8 cellular contexts compared by ENCODE assay signal in the genomic region with DNA sequence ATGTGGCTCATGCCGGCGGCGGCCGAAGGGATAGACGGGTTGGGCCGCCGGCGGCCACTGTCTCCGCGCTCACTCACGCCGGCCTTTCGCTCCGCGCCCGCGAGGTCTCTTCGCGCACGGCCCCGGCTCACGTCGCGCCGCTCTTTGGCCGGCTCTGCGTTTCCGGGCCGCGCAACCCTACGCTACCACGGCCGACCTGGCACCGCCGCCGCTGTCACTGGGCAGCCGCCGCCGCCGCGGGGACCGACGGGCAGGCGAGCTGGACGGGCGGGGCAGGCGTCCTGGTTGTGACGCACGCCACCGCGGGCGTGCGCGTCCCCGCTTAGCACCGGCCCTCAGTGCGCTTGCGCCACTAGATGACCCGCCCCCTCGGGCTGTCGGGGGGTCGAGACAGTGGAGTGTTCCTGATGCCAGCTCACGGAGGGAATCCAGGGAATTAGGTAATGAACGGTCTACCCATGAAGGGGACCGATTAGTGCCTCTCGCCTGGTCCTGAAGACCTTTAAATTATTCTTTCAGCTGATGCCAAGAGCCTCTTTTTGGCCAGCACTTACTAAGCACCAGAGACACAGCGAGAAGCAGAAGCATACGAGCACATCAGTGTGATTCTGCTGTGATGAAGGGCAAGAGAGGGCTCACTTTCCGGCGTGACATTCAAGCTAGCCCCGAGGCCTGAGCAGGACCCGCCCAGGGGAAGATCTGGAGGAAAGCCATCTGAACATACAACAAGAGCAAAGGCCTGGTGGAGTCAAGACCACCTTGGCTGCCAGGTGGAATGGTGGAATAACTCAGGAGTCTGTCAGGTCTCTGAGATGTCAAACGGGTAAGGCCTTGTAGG. TPM values are rescaled to one million over a fixed set of nuclear protein-coding genes. Genes with fewer than 3 reads are reported as not detected.
DNase-seq lines count a peak whose midpoint lies in the region; ATAC-seq and TF ChIP-seq lines count a peak whose summit lies in the region.

A gene (minus strand): TSS at position 289 of the 838 bp plus-strand sequence. CDS start 278 bp downstream, at position 11.

- peaks cover 0 to 13% (median 4%) of the 10 kb centered on the region in 11 experiments; a peak in 8 of 22 replicates for H4K20me1 ChIP-seq in BLaER1 treated with 17β-estradiol and CSF1 and Interleukin-3, amounts not matched to agents 10 nM and 100 nM

- POLR2A ChIA-PET in activated CD4-positive, alpha-beta memory T cell treated with anti-CD3 and anti-CD28 coated beads, Interleukin-2, amount 10 ng/mL, durations not matched to agents 7 days and 5 days (lab: Charles Lee): interaction anchor here (0.6 to 2.4 kb wide), 23 partner anchors 8 to 623 kb away, joined by 3 to 24 read pairs (median 4); a partner anchor contains a TSS

- peaks cover 26% of the 10 kb centered on the region for H3K4me1 Mint-ChIP-seq in activated CD4-positive, alpha-beta memory T cell treated with anti-CD3 and anti-CD28 coated beads, Interleukin-2, amount 10 ng/mL, durations not matched to agents 7 days and 5 days

- peak; percentile 96 for ATAC-seq in GM19324 (IDR thresholded peaks at IDR 0.05; ENCODE audit: low FRiP score, unreplicated experiment)
- ATAC-seq in HG03457 (IDR thresholded peaks at IDR 0.05; ENCODE audit: unreplicated experiment): peak; percentile 75
- ATAC-seq in right lobe of liver: peak; percentile 91 to 97 (median 95)

- 14% methylated on average over 7 of the region's 73 CpGs for WGBS in right lobe of liver (ENCODE audit: insufficient coverage, low coverage, low lambda C conversion rate, missing lambda C conversion rate)

- CTCF ChIA-PET in activated CD4-positive, alpha-beta memory T cell treated with anti-CD3 and anti-CD28 coated beads, Interleukin-2, amount 10 ng/mL, durations not matched to agents 7 days and 5 days (lab: Charles Lee): interaction anchor here (0.9 to 2.2 kb wide), 9 partner anchors 8 to 491 kb away, joined by 3 to 6 read pairs (median 4); a partner anchor contains a TSS

- peak within 1 kb of the TSS; percentile 76 to 90 (median 84) for H3K9ac ChIP-seq in BLaER1 treated with 17β-estradiol and CSF1 and Interleukin-3, amounts not matched to agents 10 nM and 100 nM
- H3K9ac ChIP-seq in duodenal mucosa (ENCODE audit: low read depth in 1 of 2, low read length in 2 of 2): peak within 1 kb of the TSS; percentile 74 to 80

- H3K27me3 Mint-ChIP-seq in activated CD4-positive, alpha-beta memory T cell treated with anti-CD3 and anti-CD28 coated beads, Interleukin-2, amount 10 ng/mL, durations not matched to agents 7 days and 5 days: no peaks in the 10 kb centered on the region

- peak; percentile 91 for TF ChIP-seq POLR2A in right lobe of liver (IDR thresholded peaks at IDR 0.05)

- peaks cover 0 to 27% (median 21%) of the 10 kb centered on the region in 11 experiments; a peak in 15 of 22 replicates for H3K27me3 ChIP-seq in BLaER1 treated with 17β-estradiol and CSF1 and Interleukin-3, amounts not matched to agents 10 nM and 100 nM
- no peaks in the 10 kb centered on the region for H3K27me3 ChIP-seq in duodenal mucosa (ENCODE audit: control insufficient read depth in 1 of 2, insufficient read depth in 2 of 2, low read length in 2 of 2)
- H3K27me3 ChIP-seq in right lobe of liver: no peaks in the 10 kb centered on the region

- TF ChIP-seq CTCF in right lobe of liver (IDR thresholded peaks at IDR 0.05): no peak

- H3K9me3 Mint-ChIP-seq in activated CD4-positive, alpha-beta memory T cell treated with anti-CD3 and anti-CD28 coated beads, Interleukin-2, amount 10 ng/mL, durations not matched to agents 7 days and 5 days: no peaks in the 10 kb centered on the region

- DNase-seq in NCI-H774 (lab: John Stamatoyannopoulos, UW) (peak; percentile 71), right lobe of liver (peak; percentile 92 to 93 (median 93))
- DNase-seq in activated CD4-positive, alpha-beta memory T cell treated with anti-CD3 and anti-CD28 coated beads, Interleukin-2, amount 10 ng/mL, durations not matched to agents 7 days and 5 days: peak; percentile 83
- peak; percentile 81 for DNase-seq in stimulated activated CD4-positive, alpha-beta T cell treated with anti-CD3 and anti-CD28 coated beads, Interleukin-4, amount 100 ng/mL, for 1 hour

- peak within 1 kb of the TSS; percentile 57 to 82 (median 75) for H3K27ac ChIP-seq in BLaER1 treated with 17β-estradiol and CSF1 and Interleukin-3, amounts not matched to agents 10 nM and 100 nM
- H3K27ac ChIP-seq in duodenal mucosa (ENCODE audit: low read depth, low read length) (peak within 1 kb of the TSS; percentile 86), right lobe of liver (peak within 1 kb of the TSS; percentile 76 to 92 (median 87))

- peak within 1 kb of the TSS; percentile 83 for H3K27ac Mint-ChIP-seq in activated CD4-positive, alpha-beta memory T cell treated with anti-CD3 and anti-CD28 coated beads, Interleukin-2, amount 10 ng/mL, durations not matched to agents 7 days and 5 days

- peak within 1 kb of the TSS; percentile 68 to 88 (median 81) for H3K4me3 ChIP-seq in BLaER1 treated with 17β-estradiol and CSF1 and Interleukin-3, amounts not matched to agents 10 nM and 100 nM
- H3K4me3 ChIP-seq in duodenal mucosa (ENCODE audit: low read depth in 1 of 2, low read length in 2 of 2) (peak within 1 kb of the TSS; percentile 78 to 86), right lobe of liver (peak within 1 kb of the TSS; percentile 83 to 92 (median 83))

- peaks cover 17 to 35% (median 28%) of the 10 kb centered on the region in 10 experiments; a peak in 19 of 20 replicates for H3K4me1 ChIP-seq in BLaER1 treated with 17β-estradiol and CSF1 and Interleukin-3, amounts not matched to agents 10 nM and 100 nM
- peaks cover 25% of the 10 kb centered on the region in 2 donors for H3K4me1 ChIP-seq in duodenal mucosa (ENCODE audit: control insufficient read depth in 1 of 2, insufficient read depth in 2 of 2, low read length in 2 of 2)
- peaks cover 0 to 20% (median 12%) of the 10 kb centered on the region in 4 donors for H3K4me1 ChIP-seq in right lobe of liver

- peaks cover 11% of the 10 kb centered on the region for H3K36me3 Mint-ChIP-seq in activated CD4-positive, alpha-beta memory T cell treated with anti-CD3 and anti-CD28 coated beads, Interleukin-2, amount 10 ng/mL, durations not matched to agents 7 days and 5 days (ENCODE audit: low read depth)

- intact Hi-C loops in right lobe of liver (cut with DNase I): no loop called here

- H3K4me2 ChIP-seq in BLaER1 treated with 17β-estradiol and CSF1 and Interleukin-3, amounts not matched to agents 10 nM and 100 nM: peak within 1 kb of the TSS; percentile 76 to 95 (median 91)

- H3K36me3 ChIP-seq in BLaER1 treated with 17β-estradiol and CSF1 and Interleukin-3, amounts not matched to agents 10 nM and 100 nM: peaks cover 0 to 8% (median 0%) of the 10 kb centered on the region in 11 experiments; a peak in 1 of 22 replicates
- H3K36me3 ChIP-seq in duodenal mucosa (ENCODE audit: control insufficient read depth in 1 of 2, insufficient read depth in 2 of 2, low read length in 2 of 2): peaks cover 0 to 4% of the 10 kb centered on the region in 2 donors
- H3K36me3 ChIP-seq in right lobe of liver: no peaks in the 10 kb centered on the region

- no peaks in the 10 kb centered on the region for H3K9me3 ChIP-seq in BLaER1 treated with 17β-estradiol and CSF1 and Interleukin-3, amounts not matched to agents 10 nM and 100 nM (replicated peaks in 1 of 11)
- H3K9me3 ChIP-seq in duodenal mucosa (ENCODE audit: control insufficient read depth in 1 of 2, low read length in 2 of 2) (no peaks in the 10 kb centered on the region), right lobe of liver (no peaks in the 10 kb centered on the region)

- peak within 1 kb of the TSS; percentile 81 for H3K4me3 Mint-ChIP-seq in activated CD4-positive, alpha-beta memory T cell treated with anti-CD3 and anti-CD28 coated beads, Interleukin-2, amount 10 ng/mL, durations not matched to agents 7 days and 5 days

RNA-seq across cellular contexts. Expression of the gene that starts here (rescaled TPM):
- total RNA-seq in activated CD4-positive, alpha-beta memory T cell treated with anti-CD3 and anti-CD28 coated beads, Interleukin-2, amount 10 ng/mL, durations not matched to agents 7 days and 5 days: 10 to 100 TPM; 28.3 to 29.7 TPM
- 10 to 100 TPM; 21.9 to 31.1 (median 27.2) TPM for total RNA-seq in right lobe of liver

Comparison
In these comparisons a context has a peak if more than half of its experiments do, and no peak if none do; other contexts are left out.
1. Peak in every context shown above with its lines: DNase-seq, ATAC-seq, H3K4me3 ChIP-seq and H3K27ac ChIP-seq.